Comparison of ENCODE assay signal across 8 cellular contexts in genomic region chr16:18762713-18763112, GRCh38. TPM values are rescaled to one million over a fixed set of nuclear protein-coding genes. Genes with fewer than 3 reads are reported as not detected.
DNase-seq lines count a peak whose midpoint lies in the region; ATAC-seq and TF ChIP-seq lines count a peak whose summit lies in the region.
"Not testable (repeated sequence)": the region's sequence is repeated elsewhere in the genome, so short reads cannot be mapped to it uniquely, and the experiment has no call there.

No MANE protein-coding gene starts in this region.

- H3K27ac ChIP-seq in right lobe of liver, result peak overlapping the region in 1 of 3 donors; percentile 39

- H3K9me3 ChIP-seq in right lobe of liver, result not testable (repeated sequence)

- not testable (repeated sequence) for H3K36me3 Mint-ChIP-seq in activated T-helper 17 cell treated with anti-CD3 and anti-CD28 coated beads, Interleukin-2, amount 50 U/mL, for 72 hours (ENCODE audit: low read depth)

- H3K4me3 ChIP-seq in right lobe of liver, result not testable (repeated sequence)

- not testable (repeated sequence) for H3K4me3 Mint-ChIP-seq in activated T-helper 17 cell treated with anti-CD3 and anti-CD28 coated beads, Interleukin-2, amount 50 U/mL, for 72 hours

- WGBS in right lobe of liver (ENCODE audit: insufficient coverage, low coverage, low lambda C conversion rate, missing lambda C conversion rate), result 3% methylated on average over 3 of the region's 5 CpGs

- H3K27ac Mint-ChIP-seq in activated T-helper 17 cell treated with anti-CD3 and anti-CD28 coated beads, Interleukin-2, amount 50 U/mL, for 72 hours, result not testable (repeated sequence)

- TF ChIP-seq CTCF in right lobe of liver (IDR thresholded peaks at IDR 0.05), result not testable (repeated sequence)

- not testable (repeated sequence) for TF ChIP-seq POLR2A in right lobe of liver (IDR thresholded peaks at IDR 0.05)

- not testable (repeated sequence) for H3K27me3 Mint-ChIP-seq in activated T-helper 17 cell treated with anti-CD3 and anti-CD28 coated beads, Interleukin-2, amount 50 U/mL, for 72 hours

- not testable (repeated sequence) for H3K36me3 ChIP-seq in right lobe of liver

- intact Hi-C loops in right lobe of liver (cut with DNase I), result not testable (repeated sequence)

- H3K9me3 Mint-ChIP-seq in activated T-helper 17 cell treated with anti-CD3 and anti-CD28 coated beads, Interleukin-2, amount 50 U/mL, for 72 hours, result not testable (repeated sequence)

- H3K4me1 ChIP-seq in right lobe of liver, result not testable (repeated sequence)

- not testable (repeated sequence) for DNase-seq in right lobe of liver

- H3K27me3 ChIP-seq in right lobe of liver, result not testable (repeated sequence)

- ATAC-seq in GM18498 (IDR thresholded peaks at IDR 0.05; ENCODE audit: unreplicated experiment), result peak; percentile 54
- peak; percentile 61 for ATAC-seq in GM19043 (IDR thresholded peaks at IDR 0.05; ENCODE audit: low read depth, unreplicated experiment)
- peak; percentile 41 for ATAC-seq in GM21576 (IDR thresholded peaks at IDR 0.05; ENCODE audit: unreplicated experiment)
- ATAC-seq in HG02852 (IDR thresholded peaks at IDR 0.05; ENCODE audit: unreplicated experiment), result peak; percentile 50
- ATAC-seq in HG03135 (IDR thresholded peaks at IDR 0.05; ENCODE audit: unreplicated experiment), result peak; percentile 53
- ATAC-seq in HG03575 (IDR thresholded peaks at IDR 0.05; ENCODE audit: extremely low read depth, insufficient number of reproducible peaks, low FRiP score, unreplicated experiment), result peak; percentile 39
- peak; percentile 83 for ATAC-seq in activated T-helper 17 cell treated with anti-CD3 and anti-CD28 coated beads, Interleukin-2, amount 50 U/mL, for 72 hours (replicated peaks)
- ATAC-seq in right lobe of liver, result peak in 3 of 4 donors; percentile 2 to 22 (median 19)

- not testable (repeated sequence) for H3K4me1 Mint-ChIP-seq in activated T-helper 17 cell treated with anti-CD3 and anti-CD28 coated beads, Interleukin-2, amount 50 U/mL, for 72 hours

RNA-seq across cellular contexts. Expression of gene RPS15A, which starts 27.4 kb away (rescaled TPM):
- total RNA-seq in activated T-helper 17 cell treated with anti-CD3 and anti-CD28 coated beads, Interleukin-2, amount 50 U/mL, for 72 hours, result 1,000 to 10,000 TPM; 1,983 to 2,799 TPM
- 100 to 1,000 TPM; 413 to 736 (median 445) TPM for total RNA-seq in right lobe of liver

RNA-seq across cellular contexts. Expression of gene ARL6IP1, which starts 38.6 kb away (rescaled TPM):
- 100 to 1,000 TPM; 120 to 133 TPM for total RNA-seq in activated T-helper 17 cell treated with anti-CD3 and anti-CD28 coated beads, Interleukin-2, amount 50 U/mL, for 72 hours
- 100 to 1,000 TPM; 103 to 160 (median 109) TPM for total RNA-seq in right lobe of liver

Comparison
In these comparisons a context has a peak if more than half of its experiments do, and no peak if none do; other contexts are left out.
1. ATAC-seq: peak in every context shown above with its lines; median percentile 83 in activated T-helper 17 cell treated with anti-CD3 and anti-CD28 coated beads, Interleukin-2, amount 50 U/mL, for 72 hours; 61 in GM19043; 54 in GM18498; 53 in HG03135; 50 in HG02852; 41 in GM21576; 39 in HG03575; 19 in right lobe of liver.